Comparison of ENCODE assay signal across 14 cellular contexts in genomic region chr14:70981005-70981952, GRCh38.
DNase-seq lines count a peak whose midpoint lies in the region; ATAC-seq and TF ChIP-seq lines count a peak whose summit lies in the region.
"Had no signal": no experiment of that assay in that cellular context is flagged by ENCODE, and none has a peak within 500 bp of the region (broad histone marks: within the 10 kb centered on the region; RNA-seq: fewer than 3 reads in every experiment).

No MANE protein-coding gene starts in this region.

- H3K36me3 ChIP-seq in neutrophil: peaks cover 41% of the 10 kb centered on the region

- H3K4me1 ChIP-seq in neutrophil (ENCODE audit: control insufficient read depth in 1 of 2, insufficient read depth in 1 of 2, low read depth in 1 of 2, low read length in 1 of 2): peaks cover 24 to 28% of the 10 kb centered on the region in 2 experiments

- H3K4me3 Mint-ChIP-seq in activated CD4-positive, alpha-beta T cell treated with anti-CD3 and anti-CD28 coated beads for 36 hours: peak overlapping the region; percentile 32
- H3K4me3 Mint-ChIP-seq: brain, nephron had no signal

- H3K36me3 Mint-ChIP-seq in activated CD4-positive, alpha-beta T cell treated with anti-CD3 and anti-CD28 coated beads for 36 hours (ENCODE audit: low read depth): peaks cover 32% of the 10 kb centered on the region

- H3K4me3 ChIP-seq in astrocyte of the spinal cord (ENCODE audit: low read depth, low read length): no peak overlapping the region
- H3K4me3 ChIP-seq in neutrophil (ENCODE audit: low read depth in 1 of 2, low read length in 1 of 2): no peak overlapping the region

- no peak for DNase-seq in activated CD4-positive, alpha-beta T cell treated with anti-CD3 and anti-CD28 coated beads for 36 hours
- no peak for DNase-seq in activated CD4-positive, alpha-beta T cell treated with anti-CD3 and anti-CD28 coated beads for 48 hours
- DNase-seq in MV-4-11 (lab: John Stamatoyannopoulos, UW) (peak; percentile 70), astrocyte of the spinal cord (ENCODE audit: low read depth, low spot score) (peak; percentile 26), anterior cingulate cortex (lab: John Stamatoyannopoulos, UW) (no peak), mesenteric fat pad (ENCODE audit: low spot score) (no peak), posterior vena cava (ENCODE audit: low spot score) (no peak)
- DNase-seq: Karpas-422; NCI-H774; stimulated activated CD4-positive, alpha-beta T cell treated with anti-CD3 and anti-CD28 coated beads, Interleukin-2, amount 100 ng/mL, for 48 hours; WERI-Rb-1 had no signal

- H3K27me3 ChIP-seq in neutrophil: no peaks in the 10 kb centered on the region

- ATAC-seq in activated CD4-positive, alpha-beta T cell treated with anti-CD3 and anti-CD28 coated beads for 36 hours: peak; percentile 63

- POLR2A ChIA-PET in activated CD4-positive, alpha-beta T cell treated with anti-CD3 and anti-CD28 coated beads for 36 hours (lab: Charles Lee): no interaction called here

- H3K27ac Mint-ChIP-seq in activated CD4-positive, alpha-beta T cell treated with anti-CD3 and anti-CD28 coated beads for 36 hours: peak overlapping the region; percentile 84
- H3K27ac Mint-ChIP-seq: nephron had no signal

- TF ChIP-seq CTCF in astrocyte of the spinal cord (IDR thresholded peaks at IDR 0.05; ENCODE audit: low read depth, low read length): no peak
- TF ChIP-seq CTCF in neutrophil (IDR thresholded peaks at IDR 0.05): no peak

- H3K27me3 Mint-ChIP-seq in activated CD4-positive, alpha-beta T cell treated with anti-CD3 and anti-CD28 coated beads for 36 hours: no peaks in the 10 kb centered on the region
- H3K27me3 Mint-ChIP-seq: brain had no signal

- intact Hi-C loops in activated CD4-positive, alpha-beta T cell treated with anti-CD3 and anti-CD28 coated beads for 36 hours (cut with DNase I, micrococcal nuclease): no loop called here
- intact Hi-C loops in posterior vena cava (cut with DNase I): no loop called here

- peak overlapping the region; percentile 56 for H3K27ac ChIP-seq in neutrophil
- H3K27ac ChIP-seq: WERI-Rb-1 had no signal

- no peaks in the 10 kb centered on the region for H3K9me3 ChIP-seq in neutrophil

- in situ Hi-C loops in astrocyte of the spinal cord (cut with HindIII; ENCODE audit: low sequenced_read_pairs): no loop called here

- CTCF ChIA-PET in activated CD4-positive, alpha-beta T cell treated with anti-CD3 and anti-CD28 coated beads for 36 hours (lab: Charles Lee): interaction anchor here (1.1 to 2.1 kb wide), 2 partner anchors 15 to 29 kb away, joined by 3 to 6 read pairs; no protein-coding TSS in a partner anchor

- peaks cover 53% of the 10 kb centered on the region for H3K4me1 Mint-ChIP-seq in activated CD4-positive, alpha-beta T cell treated with anti-CD3 and anti-CD28 coated beads for 36 hours
- H3K4me1 Mint-ChIP-seq: nephron had no signal

- H3K9me3 Mint-ChIP-seq in activated CD4-positive, alpha-beta T cell treated with anti-CD3 and anti-CD28 coated beads for 36 hours (ENCODE audit: low read depth): no peaks in the 10 kb centered on the region
- H3K9me3 Mint-ChIP-seq: brain, nephron had no signal

Comparison
In these comparisons a context has a peak if more than half of its experiments do, and no peak if none do; other contexts are left out.
1. DNase-seq: peak in MV-4-11 (single experiment) and astrocyte of the spinal cord (single experiment); none in activated CD4-positive, alpha-beta T cell treated with anti-CD3 and anti-CD28 coated beads for 36 hours (single experiment), activated CD4-positive, alpha-beta T cell treated with anti-CD3 and anti-CD28 coated beads for 48 hours (single experiment), anterior cingulate cortex (0 of 58), mesenteric fat pad (single experiment) and posterior vena cava (single experiment).